In the genomic region with DNA sequence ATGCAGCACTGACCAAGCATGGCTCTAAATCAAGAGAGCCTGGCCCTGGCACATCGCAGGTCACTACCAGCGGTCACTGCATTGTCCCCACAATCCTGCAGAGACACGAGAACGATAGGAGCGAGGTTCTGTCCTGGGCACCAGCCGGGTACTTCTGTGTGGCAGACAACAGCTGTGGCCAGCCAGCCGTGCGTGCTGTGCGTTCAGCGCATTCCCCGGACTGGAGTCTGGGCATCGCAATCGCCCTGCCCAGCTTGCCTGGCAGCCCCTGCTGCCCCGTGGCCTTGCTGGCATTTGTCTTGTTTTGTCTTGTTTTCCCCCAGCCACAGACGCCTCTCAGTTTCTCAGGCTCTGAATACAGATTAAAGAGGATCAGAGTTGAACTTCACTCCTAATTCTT, we compare ENCODE assay signal across 23 cellular contexts. TPM values are rescaled to one million over a fixed set of nuclear protein-coding genes. Genes with fewer than 3 reads are reported as not detected.
DNase-seq lines count a peak whose midpoint lies in the region; ATAC-seq, FAIRE-seq and TF ChIP-seq lines count a peak whose summit lies in the region.
"Had no signal": no experiment of that assay in that cellular context is flagged by ENCODE, and none has a peak within 500 bp of the region (broad histone marks: within the 10 kb centered on the region; RNA-seq: fewer than 3 reads in every experiment).

No MANE protein-coding gene starts in this region.

- peaks cover 28 to 95% of the 10 kb centered on the region in 2 experiments for H3K79me1 ChIP-seq in IMR-90 (ENCODE audit: low read depth in 1 of 2, low read length in 2 of 2)

- no peaks in the 10 kb centered on the region for H3K27me3 ChIP-seq in IMR-90 (ENCODE audit: control insufficient read depth, insufficient read depth, low read length)
- H3K27me3 ChIP-seq in GM12878 (replicated peaks in 1 of 2; ENCODE audit: control insufficient read depth in 2 of 2, insufficient read depth in 2 of 2, low read length in 1 of 2): no peaks in the 10 kb centered on the region
- H3K27me3 ChIP-seq: esophagus muscularis mucosa, gastroesophageal sphincter had no signal

- no peak for DNase-seq in IMR-90
- DNase-seq in GM12878 (ENCODE audit: low read depth, low spot score): no peak
- peak; percentile 23 for DNase-seq in myocyte (ENCODE audit: low read depth)
- no peak for DNase-seq in sciatic nerve (ENCODE audit: low spot score)
- DNase-seq in stimulated activated CD4-positive, alpha-beta T cell treated with anti-CD3 and anti-CD28 coated beads, Interleukin-15, amount 100 ng/mL, for 24 hours: no peak
- DNase-seq in NCI-H146 (lab: John Stamatoyannopoulos, UW): no peak
- no peak for DNase-seq in HPDE6-E6E7 (ENCODE audit: extremely low spot score)
- DNase-seq: activated CD4-positive, alpha-beta T cell treated with anti-CD3 and anti-CD28 coated beads for 48 hours; activated CD8-positive, alpha-beta memory T cell treated with anti-CD3 and anti-CD28 coated beads, Interleukin-2, amount 50 U/mL, for 4 hours; cerebellar nuclear complex; effector memory CD4-positive, alpha-beta T cell; NCI-H1092 treated with DMSO at 0.1 percent for 48 hours; NCI-H2081 treated with DMSO at 0.1 percent for 48 hours; NCI-H510A treated with DMSO at 0.1 percent for 48 hours had no signal

- 86% methylated on average over 14 of the region's 15 CpGs; no CpG with 5 or more reads in 1 of the 2 experiments for WGBS in IMR-90 (ENCODE audit: extremely low coverage in 2 of 2, insufficient read length in 1 of 2), 2 experiments
- WGBS in GM12878 (ENCODE audit: insufficient coverage, insufficient replicate concordance, low lambda C conversion rate, missing lambda C conversion rate): 87% methylated on average over 15 of the region's 15 CpGs

- no peak overlapping the region for H2BK20ac ChIP-seq in IMR-90 (ENCODE audit: low read depth, low read length)

- 0 out of 2 replicates have a peak overlapping the region, but pooled peaks have one; percentile 60 for H3K14ac ChIP-seq in IMR-90 (replicated peaks; ENCODE audit: low read depth, low read length)

- H4K91ac ChIP-seq in IMR-90 (ENCODE audit: insufficient read depth, low read depth, low read length): peak overlapping the region; percentile 71; the same call in 1 of the 2 replicates

- H3K27ac ChIP-seq in IMR-90 (ENCODE audit: insufficient read depth, low read length): no peak overlapping the region
- H3K27ac ChIP-seq in GM12878 (ENCODE audit: control insufficient read depth, insufficient read depth): no peak overlapping the region
- H3K27ac ChIP-seq: esophagus muscularis mucosa, gastroesophageal sphincter, prostate gland had no signal

- BruUV-seq in IMR-90 (replicated peaks; lab: Mats Ljungman, UMichigan): no TSS peak
- no TSS peak for BruUV-seq in GM12878 (replicated peaks; lab: Mats Ljungman, UMichigan)

- no peak for TF ChIP-seq POLR2A in IMR-90 (IDR thresholded peaks at IDR 0.05; ENCODE audit: low read depth, low read length)
- TF ChIP-seq POLR2A in GM12878 (IDR thresholded peaks at IDR 0.05; ENCODE audit: low read depth, low read length): peak; percentile 31; the same call in 1 of the 2 replicates

- intact Hi-C loops in IMR-90 (cut with micrococcal nuclease): loop anchor here (1.0 to 5.0 kb wide), 2 partner anchors 34 to 72 kb away; a partner anchor contains a TSS
- intact Hi-C loops in GM12878 (cut with micrococcal nuclease; ENCODE audit: unreplicated experiment): no loop called here
- intact Hi-C loops in sciatic nerve (cut with DNase I): no loop called here

- H3K4me2 ChIP-seq in IMR-90 (ENCODE audit: low read depth, low read length) (no peak overlapping the region), GM12878 (ENCODE audit: control insufficient read depth, insufficient read depth) (no peak overlapping the region)

- in situ Hi-C loops in IMR-90 (cut with MboI; ENCODE audit: low sequenced_read_pairs) (no loop called here), GM12878 (cut with MboI) (no loop called here)

- H3K56ac ChIP-seq in IMR-90 (ENCODE audit: extremely low read depth, insufficient read depth, low read length): no peak overlapping the region

- no peak overlapping the region for H2BK15ac ChIP-seq in IMR-90 (ENCODE audit: low read depth, low read length)

- no peak overlapping the region for H3K18ac ChIP-seq in IMR-90 (ENCODE audit: low read depth, low read length)

- peaks cover 88% of the 10 kb centered on the region for H4K20me1 ChIP-seq in IMR-90 (ENCODE audit: insufficient read depth, low read length)
- H4K20me1 ChIP-seq in GM12878 (ENCODE audit: control insufficient read depth, insufficient read depth): no peaks in the 10 kb centered on the region

- no peak overlapping the region for H4K8ac ChIP-seq in IMR-90 (ENCODE audit: low read depth in 2 of 2, low read length in 2 of 2)

- no peak overlapping the region for H2BK120ac ChIP-seq in IMR-90 (ENCODE audit: low read depth, low read length)

- no peak for TF ChIP-seq EP300 in GM12878 (IDR thresholded peaks at IDR 0.05; ENCODE audit: borderline replicate concordance in 1 of 2, control insufficient read depth in 1 of 2, low read depth in 2 of 2, low read length in 2 of 2)

- H2AK5ac ChIP-seq in IMR-90 (ENCODE audit: low read depth, low read length): peak overlapping the region; percentile 76; the same call in 1 of the 2 replicates

- no peaks in the 10 kb centered on the region for H3K9me3 ChIP-seq in IMR-90 (ENCODE audit: control insufficient read depth, insufficient read depth, low read length)
- H3K9me3 ChIP-seq in GM12878 (replicated peaks; ENCODE audit: control insufficient read depth, insufficient read depth, low read length): no peaks in the 10 kb centered on the region
- H3K9me3 ChIP-seq: esophagus muscularis mucosa, gastroesophageal sphincter, HAP-1, prostate gland, thoracic aorta had no signal

- H2AK9ac ChIP-seq in IMR-90 (replicated peaks; ENCODE audit: low read depth, low read length, poor library complexity): no peak overlapping the region

- no peak overlapping the region; the same call in 1 of the 2 replicates for H3K4ac ChIP-seq in IMR-90 (ENCODE audit: low read depth, low read length)

- no peak overlapping the region for H4K5ac ChIP-seq in IMR-90 (ENCODE audit: low read depth, low read length)

- H3K4me1 ChIP-seq in IMR-90 (ENCODE audit: control insufficient read depth, insufficient read depth, low read length): peaks cover 9% of the 10 kb centered on the region
- peaks cover 19% of the 10 kb centered on the region for H3K4me1 ChIP-seq in GM12878 (ENCODE audit: control insufficient read depth, insufficient read depth, low read length)
- H3K4me1 ChIP-seq: gastroesophageal sphincter, HAP-1, prostate gland had no signal

- H3K79me2 ChIP-seq in GM12878 (ENCODE audit: control insufficient read depth, insufficient read depth, low read length): peaks cover 54% of the 10 kb centered on the region

- no peak overlapping the region for H2BK5ac ChIP-seq in IMR-90 (ENCODE audit: low read depth, low read length, poor library complexity, severe bottlenecking)

- peaks cover 40% of the 10 kb centered on the region for H3K36me3 ChIP-seq in IMR-90 (ENCODE audit: control insufficient read depth, insufficient read depth, low read length)
- peaks cover 23 to 33% of the 10 kb centered on the region in 2 experiments for H3K36me3 ChIP-seq in GM12878 (ENCODE audit: control insufficient read depth in 2 of 2, insufficient read depth in 2 of 2, low read length in 1 of 2)
- H3K36me3 ChIP-seq: HAP-1, prostate gland, thoracic aorta had no signal

- H2AFZ ChIP-seq in IMR-90 (replicated peaks; ENCODE audit: low read length, poor library complexity): no peak overlapping the region
- no peak overlapping the region for H2AFZ ChIP-seq in GM12878 (ENCODE audit: control insufficient read depth, low read depth, low read length)

- CTCF ChIA-PET in IMR-90 (lab: Yijun Ruan, JAX) (no interaction called here), GM12878 (lab: Yijun Ruan, JAX) (interaction anchor here (2.2 to 2.9 kb wide), 2 partner anchors 38 to 155 kb away, joined by 8 to 17 read pairs; no protein-coding TSS in a partner anchor)

- no peak for TF ChIP-seq RAD21 in IMR-90 (IDR thresholded peaks at IDR 0.05; ENCODE audit: low read length)
- no peak for TF ChIP-seq RAD21 in GM12878 (IDR thresholded peaks at IDR 0.05; ENCODE audit: insufficient read depth, low read depth, low read length)

- SMC1A ChIA-PET in GM12878 (lab: Charles Lee; ENCODE audit: uncharacterized antibody, unreplicated experiment): interaction anchor here (0.9 to 3.8 kb wide), 5 partner anchors 18 to 69 kb away, joined by 4 to 20 read pairs (median 6); no protein-coding TSS in a partner anchor

- no peak for FAIRE-seq in GM12878 (lab: Jason Lieb, UNC)
- FAIRE-seq: astrocyte, TTC549 had no signal

- H3K23ac ChIP-seq in IMR-90 (ENCODE audit: low read depth, low read length): peak overlapping the region; percentile 81; the same call in 1 of the 2 replicates

- H3K4me3 ChIP-seq in IMR-90 (ENCODE audit: insufficient read depth, low read depth, low read length) (no peak overlapping the region), GM12878 (no peak overlapping the region)
- H3K4me3 ChIP-seq: esophagus muscularis mucosa, gastroesophageal sphincter, HAP-1, prostate gland, thoracic aorta had no signal

- no peak overlapping the region for H3K9ac ChIP-seq in IMR-90 (ENCODE audit: low read depth, low read length)
- H3K9ac ChIP-seq in GM12878 (ENCODE audit: control insufficient read depth, insufficient read depth, low read length): no peak overlapping the region

- ATAC-seq in IMR-90 (ENCODE audit: low read depth) (no peak), GM12878 (no peak), sciatic nerve (peak; percentile 49), GM21723 (IDR thresholded peaks at IDR 0.05; ENCODE audit: unreplicated experiment) (no peak)
- ATAC-seq: gastroesophageal sphincter, left lobe of liver had no signal

- no peak for TF ChIP-seq CTCF in IMR-90 (conservative IDR thresholded peaks at IDR 0.05; ENCODE audit: low read depth, low read length)
- TF ChIP-seq CTCF in GM12878 (IDR thresholded peaks at IDR 0.05 in 2 of 3, conservative IDR thresholded peaks at IDR 0.05 in 1 of 3; ENCODE audit: control insufficient read depth in 2 of 3, extremely low read depth in 1 of 3, insufficient read depth in 1 of 3, low read depth in 3 of 3, low read length in 3 of 3): no peak

- RAD21 ChIA-PET in GM12878 (lab: Charles Lee; ENCODE audit: unreplicated experiment): interaction anchor here (0.7 to 1.7 kb wide), 4 partner anchors 14 to 78 kb away, joined by 3 to 6 read pairs (median 3); no protein-coding TSS in a partner anchor

- H3K9me1 ChIP-seq in IMR-90 (ENCODE audit: insufficient read depth, low read length): peaks cover 26% of the 10 kb centered on the region

- dilution Hi-C loops in IMR-90 (cut with HindIII; ENCODE audit: low sequenced_read_pairs, unreplicated experiment): no loop called here

- POLR2A ChIA-PET in IMR-90 (lab: Charles Lee; ENCODE audit: unreplicated experiment): no interaction called here
- POLR2A ChIA-PET in GM12878 (lab: Charles Lee): interaction anchor here (0.9 to 1.5 kb wide), 4 partner anchors 8 to 29 kb away, joined by 3 to 4 read pairs (median 3); no protein-coding TSS in a partner anchor

RNA-seq across cellular contexts. Expression of a gene that starts 33.9 kb away (rescaled TPM):
- total RNA-seq in IMR-90 (2012; rRNA removed): 144 and 166 TPM in 2 replicates
- 258 and 270 TPM in 2 replicates for polyA plus RNA-seq in IMR-90 (2012; rRNA removed)
- polyA plus RNA-seq in IMR-90 (2012; cell fraction: cytosol; rRNA removed): 343 and 372 TPM in 2 replicates
- 158 and 196 TPM in 2 replicates for polyA plus RNA-seq in IMR-90 (2012; cell fraction: nucleus; rRNA removed; ENCODE audit: low replicate concordance)
- total RNA-seq in GM12878 (2013; cell fraction: nucleolus; rRNA removed): 94.3 and 106 TPM in 2 replicates
- total RNA-seq in GM12878 (2014; rRNA removed): 417 and 464 TPM in 2 replicates
- total RNA-seq in GM12878 (2014; rRNA removed; fragmentation: Illumina TruSeq; extraction: Trizol): 241 and 279 TPM in 2 replicates
- 675 and 688 TPM in 2 replicates for total RNA-seq in GM12878 (2021)
- 255 TPM for polyA plus RNA-seq in GM12878 (2011; ENCODE audit: low read depth)
- 136 and 205 TPM in 2 replicates for polyA plus RNA-seq in GM12878 (2011; rRNA removed)
- polyA plus RNA-seq in GM12878 (2011; cell fraction: cytosol; rRNA removed): 261 and 288 TPM in 2 replicates
- polyA plus RNA-seq in GM12878 (2011; cell fraction: nucleus; rRNA removed): 174 and 206 TPM in 2 replicates
- polyA plus RNA-seq in GM12878 (2012): 331 and 436 TPM in 2 replicates
- 257 and 493 TPM in 2 replicates for polyA plus RNA-seq in GM12878 (2014; fragmentation: Illumina TruSeq; extraction: Trizol)
- polyA plus RNA-seq in GM12878 (2014; fragmentation: Nextera tagmentation; extraction: Ambion mirVana): 100 to 1,000 TPM; 140 to 235 TPM
- polyA plus RNA-seq in GM12878 (2014; rRNA removed): 382 and 423 TPM in 2 replicates
- polyA plus RNA-seq in GM12878 (2016; fragmentation: Nextera tagmentation; extraction: Ambion mirVana): 100 to 1,000 TPM; 146 to 894 TPM
- polyA minus RNA-seq in GM12878 (2011; rRNA and poly(A)+ RNA removed): 103 and 174 TPM in 2 replicates
- polyA minus RNA-seq in GM12878 (2011; cell fraction: cytosol; rRNA and poly(A)+ RNA removed): 77.1 and 81.1 TPM in 2 replicates
- polyA minus RNA-seq in GM12878 (2011; cell fraction: nucleus; rRNA and poly(A)+ RNA removed): 78.5 and 132 TPM in 2 replicates
- 14.5 and 16.8 TPM in 2 replicates for total RNA-seq in myocyte
- polyA plus RNA-seq in myocyte (2012): 37.5 TPM
- total RNA-seq in sciatic nerve: 77.9 TPM
